1 cellular context compared by ENCODE assay signal in the genomic region with DNA sequence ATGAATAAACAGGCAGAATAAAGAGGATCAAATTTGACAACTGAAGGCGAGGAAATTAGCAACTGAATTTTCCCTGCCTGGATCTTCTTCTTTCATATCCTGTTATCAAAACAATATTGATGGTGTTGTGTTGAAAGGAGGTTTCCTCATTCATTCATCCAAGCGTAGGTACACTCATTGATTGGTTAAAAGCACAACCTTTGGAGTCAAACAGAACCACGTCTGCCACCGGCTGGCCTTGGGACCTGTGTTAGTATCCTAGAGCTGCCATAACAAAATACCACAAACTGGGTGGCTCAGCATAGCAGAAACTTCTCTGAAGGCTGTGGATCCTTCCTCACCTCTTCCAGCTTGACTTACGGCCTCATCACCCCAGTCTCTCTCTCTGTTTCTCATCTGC.
TF ChIP-seq lines count a peak whose summit lies in the region.

No MANE protein-coding gene starts in this region.

TF ChIP-seq in liver, 16 proteins besides CTCF, POLR2A, EP300 and RAD21 (continued from another document):
- TF ChIP-seq ATF3 (IDR thresholded peaks at IDR 0.05), result peak; percentile 10
- TF ChIP-seq JUND (IDR thresholded peaks at IDR 0.05), result peak; percentile 25 to 69
- TF ChIP-seq NR2F2 (IDR thresholded peaks at IDR 0.05), result no peak
- TF ChIP-seq HNF4A (conservative IDR thresholded peaks at IDR 0.05), result peak; percentile 86 to 94
